Comparison of ENCODE assay signal across 1 cellular context in the genomic region with DNA sequence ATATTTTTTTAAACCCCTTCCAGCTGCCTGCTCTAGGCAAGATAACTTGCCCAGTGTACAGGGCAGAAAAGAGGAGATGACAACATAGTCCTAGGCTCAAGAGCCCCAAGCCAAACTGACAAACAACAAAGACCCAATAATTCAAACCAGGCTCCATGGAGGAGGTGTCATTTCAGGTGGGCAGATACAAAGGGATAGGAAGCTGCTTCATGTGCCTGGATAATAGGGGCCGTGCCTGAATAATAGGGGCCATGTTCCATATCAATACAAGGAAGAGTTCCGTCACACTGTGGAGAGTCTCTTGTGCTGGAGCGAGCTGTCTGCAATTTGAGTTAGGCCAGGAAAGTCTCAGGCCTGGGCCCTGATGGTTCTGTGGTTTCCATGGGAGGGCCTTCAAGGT.
TF ChIP-seq lines count a peak whose summit lies in the region.

No MANE protein-coding gene starts in this region.

TF ChIP-seq in HepG2, 621 proteins besides CTCF, POLR2A, EP300 and RAD21:
- no peak for TF ChIP-seq ZNF33A (CRISPR knock-in tag; IDR thresholded peaks at IDR 0.05; ENCODE audit: borderline replicate concordance)
- TF ChIP-seq MATR3 (CRISPR knock-in tag; IDR thresholded peaks at IDR 0.05): no peak
- TF ChIP-seq ZNF431 (CRISPR knock-in tag; IDR thresholded peaks at IDR 0.05; ENCODE audit: borderline replicate concordance, low read depth): no peak
- no peak for TF ChIP-seq PHF20 (CRISPR knock-in tag; IDR thresholded peaks at IDR 0.05)
- TF ChIP-seq PAX8 (CRISPR knock-in tag; IDR thresholded peaks at IDR 0.05; ENCODE audit: borderline replicate concordance): no peak
- TF ChIP-seq ZNF577 (CRISPR knock-in tag; IDR thresholded peaks at IDR 0.05; ENCODE audit: borderline replicate concordance, low read depth): no peak
- no peak for TF ChIP-seq CENPT (CRISPR knock-in tag; IDR thresholded peaks at IDR 0.05; ENCODE audit: low read depth)
- TF ChIP-seq ZNF660 (CRISPR knock-in tag; IDR thresholded peaks at IDR 0.05; ENCODE audit: borderline replicate concordance, low read depth): no peak
- no peak for TF ChIP-seq PRMT3 (CRISPR knock-in tag; IDR thresholded peaks at IDR 0.05; ENCODE audit: borderline replicate concordance, low read depth)
- TF ChIP-seq ELF3 (CRISPR knock-in tag; IDR thresholded peaks at IDR 0.05): no peak
- TF ChIP-seq GMEB1 (CRISPR knock-in tag; IDR thresholded peaks at IDR 0.05; ENCODE audit: borderline replicate concordance): no peak
- no peak for TF ChIP-seq ZNF879 (CRISPR knock-in tag; IDR thresholded peaks at IDR 0.05)
- no peak for TF ChIP-seq STAT5B (CRISPR knock-in tag; IDR thresholded peaks at IDR 0.05)
- TF ChIP-seq, protein P1, sequence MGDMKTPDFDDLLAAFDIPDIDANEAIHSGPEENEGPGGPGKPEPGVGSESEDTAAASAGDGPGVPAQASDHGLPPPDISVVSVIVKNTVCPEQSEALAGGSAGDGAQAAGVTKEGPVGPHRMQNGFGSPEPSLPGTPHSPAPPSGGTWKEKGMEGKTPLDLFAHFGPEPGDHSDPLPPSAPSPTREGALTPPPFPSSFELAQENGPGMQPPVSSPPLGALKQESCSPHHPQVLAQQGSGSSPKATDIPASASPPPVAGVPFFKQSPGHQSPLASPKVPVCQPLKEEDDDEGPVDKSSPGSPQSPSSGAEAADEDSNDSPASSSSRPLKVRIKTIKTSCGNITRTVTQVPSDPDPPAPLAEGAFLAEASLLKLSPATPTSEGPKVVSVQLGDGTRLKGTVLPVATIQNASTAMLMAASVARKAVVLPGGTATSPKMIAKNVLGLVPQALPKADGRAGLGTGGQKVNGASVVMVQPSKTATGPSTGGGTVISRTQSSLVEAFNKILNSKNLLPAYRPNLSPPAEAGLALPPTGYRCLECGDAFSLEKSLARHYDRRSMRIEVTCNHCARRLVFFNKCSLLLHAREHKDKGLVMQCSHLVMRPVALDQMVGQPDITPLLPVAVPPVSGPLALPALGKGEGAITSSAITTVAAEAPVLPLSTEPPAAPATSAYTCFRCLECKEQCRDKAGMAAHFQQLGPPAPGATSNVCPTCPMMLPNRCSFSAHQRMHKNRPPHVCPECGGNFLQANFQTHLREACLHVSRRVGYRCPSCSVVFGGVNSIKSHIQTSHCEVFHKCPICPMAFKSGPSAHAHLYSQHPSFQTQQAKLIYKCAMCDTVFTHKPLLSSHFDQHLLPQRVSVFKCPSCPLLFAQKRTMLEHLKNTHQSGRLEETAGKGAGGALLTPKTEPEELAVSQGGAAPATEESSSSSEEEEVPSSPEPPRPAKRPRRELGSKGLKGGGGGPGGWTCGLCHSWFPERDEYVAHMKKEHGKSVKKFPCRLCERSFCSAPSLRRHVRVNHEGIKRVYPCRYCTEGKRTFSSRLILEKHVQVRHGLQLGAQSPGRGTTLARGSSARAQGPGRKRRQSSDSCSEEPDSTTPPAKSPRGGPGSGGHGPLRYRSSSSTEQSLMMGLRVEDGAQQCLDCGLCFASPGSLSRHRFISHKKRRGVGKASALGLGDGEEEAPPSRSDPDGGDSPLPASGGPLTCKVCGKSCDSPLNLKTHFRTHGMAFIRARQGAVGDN (CRISPR knock-in tag; IDR thresholded peaks at IDR 0.05): no peak
- no peak for TF ChIP-seq RFX1 (IDR thresholded peaks at IDR 0.05)
- no peak for TF ChIP-seq JUND (CRISPR knock-in tag; IDR thresholded peaks at IDR 0.05)
- TF ChIP-seq ZNF430 (CRISPR knock-in tag; IDR thresholded peaks at IDR 0.05): no peak
- no peak for TF ChIP-seq ZNF251 (CRISPR knock-in tag; IDR thresholded peaks at IDR 0.05)
- no peak for TF ChIP-seq ZNF441 (CRISPR knock-in tag; IDR thresholded peaks at IDR 0.05; ENCODE audit: borderline replicate concordance)
- TF ChIP-seq ZBTB14 (CRISPR knock-in tag; IDR thresholded peaks at IDR 0.05): no peak
TF ChIP-seq in HepG2: peak in this region for 0.
